Comparison of ENCODE assay signal across 18 cellular contexts in the genomic region with DNA sequence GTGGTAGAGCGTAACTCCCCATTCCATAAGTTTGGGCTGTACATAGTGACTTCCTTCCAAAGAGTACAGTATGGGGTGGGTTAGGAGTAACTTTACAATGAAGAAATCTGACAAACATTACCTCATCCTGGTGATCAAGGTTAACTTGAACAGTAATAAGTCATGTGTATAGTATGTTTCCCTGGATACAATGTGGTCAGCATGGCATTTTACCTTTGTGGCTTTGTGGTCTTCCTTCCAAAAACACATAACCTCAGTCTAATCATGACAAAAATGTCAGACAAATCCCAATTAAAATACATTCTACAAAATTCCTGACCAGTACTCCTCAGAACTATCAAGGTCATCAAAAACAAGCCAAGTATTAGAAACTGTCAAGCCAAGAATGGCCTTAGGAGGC.
"Had no signal": no experiment of that assay in that cellular context is flagged by ENCODE, and none has a peak within 500 bp of the region (broad histone marks: within the 10 kb centered on the region; RNA-seq: fewer than 3 reads in every experiment).

No MANE protein-coding gene starts in this region.

- DNase-seq: activated CD4-positive, alpha-beta memory T cell treated with anti-CD3 and anti-CD28 coated beads for 36 hours; activated CD4-positive, alpha-beta T cell treated with anti-CD3 and anti-CD28 coated beads for 36 hours; activated CD8-positive, alpha-beta memory T cell treated with anti-CD3 and anti-CD28 coated beads, Interleukin-2, amount 10 ng/mL, durations not matched to agents 7 days and 5 days; activated naive CD4-positive, alpha-beta T cell treated with anti-CD3 and anti-CD28 coated beads for 36 hours; activated T-cell treated with anti-CD3 and anti-CD28 coated beads, Interleukin-2, amount 50 U/mL, for 1 hour; brain microvascular endothelial cell; effector memory CD4-positive, alpha-beta T cell; heart left ventricle; mammary epithelial cell; naive thymus-derived CD4-positive, alpha-beta T cell; retina; stimulated activated CD4-positive, alpha-beta T cell treated with anti-CD3 and anti-CD28 coated beads, Interleukin-4, amount 100 ng/mL, for 1 hour; stimulated activated naive B cell treated with anti-CD40 and anti-IgM and Interleukin-4, amounts not matched to agents 10 μg/mL and 1 μg/mL and 100 μg/mL, for 72 hours; thyroid gland; uterus had no signal

- H3K36me3 ChIP-seq: brain microvascular endothelial cell, heart left ventricle, thyroid gland, uterus had no signal

- H3K27me3 ChIP-seq: brain microvascular endothelial cell, thyroid gland, uterus had no signal

- H3K27ac ChIP-seq: brain microvascular endothelial cell, heart left ventricle, parathyroid adenoma, thyroid gland, uterus, VCaP had no signal

- H3K9me3 ChIP-seq: heart left ventricle, thyroid gland, uterus had no signal

- H3K4me3 ChIP-seq: heart left ventricle, thyroid gland, uterus had no signal

- H3K4me1 ChIP-seq: heart left ventricle, parathyroid adenoma, thyroid gland, uterus had no signal

- ATAC-seq: activated CD4-positive, alpha-beta T cell treated with anti-CD3 and anti-CD28 coated beads for 36 hours; activated CD8-positive, alpha-beta memory T cell treated with anti-CD3 and anti-CD28 coated beads, Interleukin-2, amount 10 ng/mL, durations not matched to agents 7 days and 5 days; heart left ventricle; left lobe of liver; naive thymus-derived CD4-positive, alpha-beta T cell; stimulated activated naive B cell treated with anti-CD40 and anti-IgM and Interleukin-4, amounts not matched to agents 10 μg/mL and 1 μg/mL and 100 μg/mL, for 72 hours had no signal
